8 cellular contexts compared by ENCODE assay signal in genomic region chr7:24978837-24979469, GRCh38. TPM values are rescaled to one million over a fixed set of nuclear protein-coding genes. Genes with fewer than 3 reads are reported as not detected.
DNase-seq lines count a peak whose midpoint lies in the region; ATAC-seq lines count a peak whose summit lies in the region.

No MANE protein-coding gene starts in this region.

- H3K9me3 ChIP-seq in right cardiac atrium (ENCODE audit: control insufficient read depth, low read length) = no peaks in the 10 kb centered on the region

- ATAC-seq in HG03432 (IDR thresholded peaks at IDR 0.05; ENCODE audit: unreplicated experiment) = peak; percentile 0
- ATAC-seq in right cardiac atrium = no peak

- no peaks in the 10 kb centered on the region for H3K27me3 Mint-ChIP-seq in activated T-cell treated with anti-CD3 and anti-CD28 coated beads, Interleukin-2, amount 50 U/mL, for 24 hours

- peak; percentile 64 for DNase-seq in NCI-H2107 treated with DMSO at 0.1 percent for 48 hours (lab: John Stamatoyannopoulos, UW; ENCODE audit: unreplicated experiment)
- no peak for DNase-seq in NCI-H2107 (lab: John Stamatoyannopoulos, UW)
- peak; percentile 40 for DNase-seq in activated T-cell treated with anti-CD3 and anti-CD28 coated beads, Interleukin-2, amount 50 U/mL, for 24 hours
- DNase-seq in right cardiac atrium = peak in 2 of 3 donors; percentile 51 to 56
- no peak for DNase-seq in OCI-M2 (lab: John Stamatoyannopoulos, UW; ENCODE audit: unreplicated experiment)
- DNase-seq in NCI-H1105 treated with DMSO at 0.1 percent for 48 hours (lab: John Stamatoyannopoulos, UW) = no peak

- H3K27me3 ChIP-seq in right cardiac atrium (ENCODE audit: control insufficient read depth, insufficient read depth) = no peaks in the 10 kb centered on the region

- peak overlapping the region; percentile 82 for H3K4me3 ChIP-seq in right cardiac atrium (ENCODE audit: low read length)
- peak overlapping the region; percentile 59 to 96 (median 83) for H3K4me3 ChIP-seq in skin epidermis

- H3K4me3 Mint-ChIP-seq in activated T-cell treated with anti-CD3 and anti-CD28 coated beads, Interleukin-2, amount 50 U/mL, for 24 hours = peak overlapping the region; percentile 87

- WGBS in right cardiac atrium = 30% methylated on average over 29 of the region's 29 CpGs

- peaks cover 46% of the 10 kb centered on the region for H3K36me3 Mint-ChIP-seq in activated T-cell treated with anti-CD3 and anti-CD28 coated beads, Interleukin-2, amount 50 U/mL, for 24 hours (ENCODE audit: low read depth)

- H3K9me3 Mint-ChIP-seq in activated T-cell treated with anti-CD3 and anti-CD28 coated beads, Interleukin-2, amount 50 U/mL, for 24 hours = no peaks in the 10 kb centered on the region

- H3K4me1 ChIP-seq in right cardiac atrium (ENCODE audit: control insufficient read depth, insufficient read depth, low read length) = peaks cover 3% of the 10 kb centered on the region

- peaks cover 71% of the 10 kb centered on the region for H3K4me1 Mint-ChIP-seq in activated T-cell treated with anti-CD3 and anti-CD28 coated beads, Interleukin-2, amount 50 U/mL, for 24 hours (ENCODE audit: low read depth)

- H3K27ac ChIP-seq in right cardiac atrium (ENCODE audit: low read length) (no peak overlapping the region), skin epidermis (peak overlapping the region in 20 of 21 experiments; percentile 77 to 95 (median 90))

- intact Hi-C loops in right cardiac atrium (cut with DNase I) = loop anchor here in 2 of 4 donors (10.0 kb wide), 2 partner anchors 74 to 154 kb away; no protein-coding TSS in a partner anchor

- H3K27ac Mint-ChIP-seq in activated T-cell treated with anti-CD3 and anti-CD28 coated beads, Interleukin-2, amount 50 U/mL, for 24 hours = peak overlapping the region; percentile 93

RNA-seq across cellular contexts. Expression of gene OSBPL3, which starts 1.0 kb away (rescaled TPM):
- total RNA-seq in right cardiac atrium = 10 to 100 TPM in 2 of 4 donors, 1 to 10 TPM in 2; 9.0 to 12.9 (median 10.4) TPM
- 3.2 TPM for polyA plus RNA-seq in right cardiac atrium

Comparison
In these comparisons a context has a peak if more than half of its experiments do, and no peak if none do; other contexts are left out.
1. DNase-seq: peak in NCI-H2107 treated with DMSO at 0.1 percent for 48 hours (single experiment), activated T-cell treated with anti-CD3 and anti-CD28 coated beads, Interleukin-2, amount 50 U/mL, for 24 hours (single experiment) and right cardiac atrium (2 of 3); none in NCI-H2107 (single experiment), OCI-M2 (single experiment) and NCI-H1105 treated with DMSO at 0.1 percent for 48 hours (single experiment).